In genomic region chr5:159098285-159099048, GRCh38 we compare ENCODE assay signal across 7 cellular contexts. TPM values are rescaled to one million over a fixed set of nuclear protein-coding genes. Genes with fewer than 3 reads are reported as not detected.
DNase-seq lines count a peak whose midpoint lies in the region; ATAC-seq and TF ChIP-seq lines count a peak whose summit lies in the region.

No MANE protein-coding gene starts in this region.

- CTCF ChIA-PET in activated CD4-positive, alpha-beta memory T cell treated with anti-CD3 and anti-CD28 coated beads for 36 hours (lab: Charles Lee) = interaction anchor here (0.5 to 2.6 kb wide), 5 partner anchors 9 to 404 kb away, joined by 3 to 8 read pairs (median 6); no protein-coding TSS in a partner anchor

- H3K4ac ChIP-seq in H9 (ENCODE audit: low read depth, low read length) = no peak overlapping the region

- H3K23ac ChIP-seq in H9 (ENCODE audit: insufficient read length, low read depth, low read length) = no peak overlapping the region

- DNase-seq in H9 = no peak
- DNase-seq in activated CD4-positive, alpha-beta memory T cell treated with anti-CD3 and anti-CD28 coated beads for 36 hours = no peak
- DNase-seq in stimulated activated CD4-positive, alpha-beta T cell treated with anti-CD3 and anti-CD28 coated beads, Interleukin-12 subunit alpha, Interleukin-12 subunit beta, amount 100 ng/mL, for 4 hours = no peak
- DNase-seq in mucosa of gallbladder (ENCODE audit: low spot score) = no peak
- no peak for DNase-seq in GOT3 (lab: John Stamatoyannopoulos, UW)

- no peaks in the 10 kb centered on the region for H4K20me1 ChIP-seq in H9 (ENCODE audit: control insufficient read depth, insufficient read depth, insufficient read length)

- H4K5ac ChIP-seq in H9 (ENCODE audit: insufficient read length, low read depth, low read length) = no peak overlapping the region

- H3K23me2 ChIP-seq in H9 (ENCODE audit: insufficient read length, low read depth, low read length, poor library complexity, severe bottlenecking) = peaks cover 6% of the 10 kb centered on the region

- H3K4me1 Mint-ChIP-seq in H9 = peaks cover 38 to 63% of the 10 kb centered on the region in 2 experiments
- peaks cover 32% of the 10 kb centered on the region for H3K4me1 Mint-ChIP-seq in activated CD4-positive, alpha-beta memory T cell treated with anti-CD3 and anti-CD28 coated beads for 36 hours (ENCODE audit: low read depth)
- H3K4me1 Mint-ChIP-seq in stimulated activated memory B cell treated with anti-CD40 and anti-IgM and Interleukin-4, amounts not matched to agents 10 μg/mL and 1 μg/mL and 100 μg/mL, for 72 hours = peaks cover 72% of the 10 kb centered on the region

- no peak overlapping the region for H3K9ac ChIP-seq in H9 (ENCODE audit: extremely low read depth, insufficient read length, low read length)
- no peak overlapping the region for H3K9ac ChIP-seq in iPS-15b (ENCODE audit: low read depth, low read length)

- H3K4me2 ChIP-seq in H9 (ENCODE audit: insufficient read depth, insufficient read length, low read length) = peak overlapping the region; percentile 53

- H4K91ac ChIP-seq in H9 (ENCODE audit: insufficient read length, low read depth, low read length) = no peak overlapping the region

- H3K4me1 ChIP-seq in H9 (ENCODE audit: insufficient read depth, low read length) = no peaks in the 10 kb centered on the region; the same call in 1 of the 2 replicates
- peaks cover 6% of the 10 kb centered on the region for H3K4me1 ChIP-seq in iPS-15b (ENCODE audit: control insufficient read depth, insufficient read depth, low read length)

- no CpG with 5 or more reads among the region's 9 CpGs for WGBS in H9 (ENCODE audit: extremely low coverage, insufficient read length, low lambda C conversion rate)

- H2AFZ ChIP-seq in H9 (ENCODE audit: low read length) = no peak overlapping the region

- H3K9me3 Mint-ChIP-seq in H9 = peaks cover 0 to 8% of the 10 kb centered on the region in 2 experiments; a peak in 2 of 5 replicates
- H3K9me3 Mint-ChIP-seq in activated CD4-positive, alpha-beta memory T cell treated with anti-CD3 and anti-CD28 coated beads for 36 hours = no peaks in the 10 kb centered on the region
- H3K9me3 Mint-ChIP-seq in stimulated activated memory B cell treated with anti-CD40 and anti-IgM and Interleukin-4, amounts not matched to agents 10 μg/mL and 1 μg/mL and 100 μg/mL, for 72 hours = no peaks in the 10 kb centered on the region

- H3K4me3 ChIP-seq in iPS-15b (ENCODE audit: low read depth, low read length) = peak overlapping the region; percentile 31

- POLR2A ChIA-PET in activated CD4-positive, alpha-beta memory T cell treated with anti-CD3 and anti-CD28 coated beads for 36 hours (lab: Charles Lee) = no interaction called here

- H3K36me3 Mint-ChIP-seq in H9 (ENCODE audit: insufficient read depth in 1 of 3, low read depth in 3 of 3) = no peaks in the 10 kb centered on the region; a peak in 1 of 7 replicates
- no peaks in the 10 kb centered on the region for H3K36me3 Mint-ChIP-seq in activated CD4-positive, alpha-beta memory T cell treated with anti-CD3 and anti-CD28 coated beads for 36 hours
- H3K36me3 Mint-ChIP-seq in stimulated activated memory B cell treated with anti-CD40 and anti-IgM and Interleukin-4, amounts not matched to agents 10 μg/mL and 1 μg/mL and 100 μg/mL, for 72 hours = peaks cover 51% of the 10 kb centered on the region

- H3K18ac ChIP-seq in H9 (ENCODE audit: insufficient read length, low read depth, low read length) = no peak overlapping the region

- intact Hi-C loops in activated CD4-positive, alpha-beta memory T cell treated with anti-CD3 and anti-CD28 coated beads for 36 hours (cut with micrococcal nuclease) = no loop called here

- no peak overlapping the region for H4K8ac ChIP-seq in H9 (replicated peaks; ENCODE audit: insufficient read length, low read depth, low read length)

- no peak overlapping the region for H3T11ph ChIP-seq in H9 (ENCODE audit: low read length)

- H3K79me1 ChIP-seq in H9 (ENCODE audit: insufficient read depth, low read depth, low read length, poor library complexity, severe bottlenecking) = no peaks in the 10 kb centered on the region

- peak overlapping the region; percentile 2 to 76; a peak in 4 of 5 replicates for H3K4me3 Mint-ChIP-seq in H9
- H3K4me3 Mint-ChIP-seq in activated CD4-positive, alpha-beta memory T cell treated with anti-CD3 and anti-CD28 coated beads for 36 hours = peak overlapping the region; percentile 79
- H3K4me3 Mint-ChIP-seq in stimulated activated memory B cell treated with anti-CD40 and anti-IgM and Interleukin-4, amounts not matched to agents 10 μg/mL and 1 μg/mL and 100 μg/mL, for 72 hours = peak overlapping the region; percentile 95

- no peak overlapping the region for H2BK120ac ChIP-seq in H9 (ENCODE audit: low read depth, low read length, poor library complexity, severe bottlenecking)

- H2BK20ac ChIP-seq in H9 (ENCODE audit: low read depth, low read length, poor library complexity, severe bottlenecking) = no peak overlapping the region

- H3K27ac ChIP-seq in H9 (ENCODE audit: insufficient read length, low read depth, low read length) = no peak overlapping the region

- H3K79me2 ChIP-seq in H9 (ENCODE audit: insufficient read depth, low read length) = no peaks in the 10 kb centered on the region

- H3K56ac ChIP-seq in H9 (ENCODE audit: insufficient read length, low read depth, low read length) = no peak overlapping the region

- peaks cover 100% of the 10 kb centered on the region for H3K27me3 Mint-ChIP-seq in H9 (ENCODE audit: low read depth)
- H3K27me3 Mint-ChIP-seq in activated CD4-positive, alpha-beta memory T cell treated with anti-CD3 and anti-CD28 coated beads for 36 hours = peaks cover 48% of the 10 kb centered on the region
- no peaks in the 10 kb centered on the region for H3K27me3 Mint-ChIP-seq in stimulated activated memory B cell treated with anti-CD40 and anti-IgM and Interleukin-4, amounts not matched to agents 10 μg/mL and 1 μg/mL and 100 μg/mL, for 72 hours

- no peak overlapping the region for H2AK5ac ChIP-seq in H9 (ENCODE audit: insufficient read length, low read length)

- ATAC-seq in stimulated activated memory B cell treated with anti-CD40 and anti-IgM and Interleukin-4, amounts not matched to agents 10 μg/mL and 1 μg/mL and 100 μg/mL, for 72 hours = no peak

- no peak for TF ChIP-seq CTCF in H9 (conservative IDR thresholded peaks at IDR 0.05)

- H3K27ac Mint-ChIP-seq in H9 = no peak overlapping the region
- H3K27ac Mint-ChIP-seq in activated CD4-positive, alpha-beta memory T cell treated with anti-CD3 and anti-CD28 coated beads for 36 hours = no peak overlapping the region
- H3K27ac Mint-ChIP-seq in stimulated activated memory B cell treated with anti-CD40 and anti-IgM and Interleukin-4, amounts not matched to agents 10 μg/mL and 1 μg/mL and 100 μg/mL, for 72 hours = peak overlapping the region; percentile 98

- H3K27me3 ChIP-seq in H9 (ENCODE audit: insufficient read depth, low read length) = peaks cover 69% of the 10 kb centered on the region
- peaks cover 90% of the 10 kb centered on the region for H3K27me3 ChIP-seq in iPS-15b (ENCODE audit: control insufficient read depth, insufficient read depth, low read length)

- H3K9me3 ChIP-seq in H9 (ENCODE audit: control insufficient read depth, low read depth, low read length) (no peaks in the 10 kb centered on the region), iPS-15b (ENCODE audit: control insufficient read depth, insufficient read depth, low read length) (no peaks in the 10 kb centered on the region)

- H2BK12ac ChIP-seq in H9 (ENCODE audit: insufficient read length, low read depth, low read length) = no peak overlapping the region

- no peak overlapping the region for H3K14ac ChIP-seq in H9 (ENCODE audit: insufficient read depth, low read length)

- no peak overlapping the region for H2BK5ac ChIP-seq in H9 (ENCODE audit: insufficient read length, low read length)

- H2BK15ac ChIP-seq in H9 (ENCODE audit: low read depth, low read length) = no peak overlapping the region

- H3K36me3 ChIP-seq in iPS-15b (ENCODE audit: control insufficient read depth, insufficient read depth, low read length) = no peaks in the 10 kb centered on the region

RNA-seq across cellular contexts. Expression of gene EBF1, which starts 1.2 kb away (rescaled TPM):
- total RNA-seq in H9 (2021) = not detected in 2 replicates
- total RNA-seq in activated CD4-positive, alpha-beta memory T cell treated with anti-CD3 and anti-CD28 coated beads for 36 hours = not detected
- 12.9 TPM for total RNA-seq in mucosa of gallbladder

Comparison
In these comparisons a context has a peak if more than half of its experiments do, and no peak if none do; other contexts are left out.
1. H3K4me3 Mint-ChIP-seq: peak in every context shown above with its lines; median percentile 95 in stimulated activated memory B cell treated with anti-CD40 and anti-IgM and Interleukin-4, amounts not matched to agents 10 μg/mL and 1 μg/mL and 100 μg/mL, for 72 hours; 79 in activated CD4-positive, alpha-beta memory T cell treated with anti-CD3 and anti-CD28 coated beads for 36 hours; 39 in H9.
2. RNA of gene EBF1, which starts 1.2 kb away (total RNA-seq): 12.9 TPM in mucosa of gallbladder (single experiment); not detected in activated CD4-positive, alpha-beta memory T cell treated with anti-CD3 and anti-CD28 coated beads for 36 hours and not detected in H9; every median in the first group is over 10 times any median in the second.